In genomic region chr21:45574081-45574501, GRCh38 we compare ENCODE assay signal across 1 cellular context.
TF ChIP-seq lines count a peak whose summit lies in the region.

No MANE protein-coding gene starts in this region.

TF ChIP-seq in IMR-90, 13 proteins besides CTCF, POLR2A, EP300 and RAD21 (continued from another document):
- TF ChIP-seq BHLHE40 (IDR thresholded peaks at IDR 0.05; ENCODE audit: low read depth, low read length) (no peak), MXI1 (IDR thresholded peaks at IDR 0.05; ENCODE audit: borderline replicate concordance, low read depth, low read length) (no peak), CHD1 (IDR thresholded peaks at IDR 0.05; ENCODE audit: low read depth, low read length) (no peak), CEBPB (IDR thresholded peaks at IDR 0.05; ENCODE audit: low read depth, low read length) (no peak), MAZ (IDR thresholded peaks at IDR 0.05; ENCODE audit: borderline replicate concordance, low read depth, low read length) (no peak), RCOR1 (IDR thresholded peaks at IDR 0.05; ENCODE audit: insufficient replicate concordance, low read length) (no peak), FOS (IDR thresholded peaks at IDR 0.05; ENCODE audit: low read depth, low read length) (no peak), USF2 (IDR thresholded peaks at IDR 0.05; ENCODE audit: low read depth, low read length) (no peak), RFX5 (IDR thresholded peaks at IDR 0.05; ENCODE audit: low read depth, low read length) (no peak)
